ENCODE assay signal across 1 cellular context in genomic region chr16:28392054-28392453, GRCh38. TPM values are rescaled to one million over a fixed set of nuclear protein-coding genes. Genes with fewer than 3 reads are reported as not detected.
"Had no signal": no experiment of that assay in that cellular context is flagged by ENCODE, and none has a peak within 500 bp of the region (broad histone marks: within the 10 kb centered on the region; RNA-seq: fewer than 3 reads in every experiment).

No MANE protein-coding gene starts in this region.

RNA-seq across cellular contexts. Expression of gene EIF3CL, which starts 11.6 kb away (rescaled TPM):
- total RNA-seq: H1 had no signal
